8 cellular contexts compared by ENCODE assay signal in genomic region chr1:65002508-65003315, GRCh38. TPM values are rescaled to one million over a fixed set of nuclear protein-coding genes. Genes with fewer than 3 reads are reported as not detected.
DNase-seq lines count a peak whose midpoint lies in the region; ATAC-seq and TF ChIP-seq lines count a peak whose summit lies in the region.

No MANE protein-coding gene starts in this region.

- H3K9me2 ChIP-seq in GM23338 (ENCODE audit: insufficient read depth) = no peaks in the 10 kb centered on the region; the same call in 1 of the 2 replicates

- under 1% methylated on average over 21 of the region's 72 CpGs for WGBS in right lobe of liver (ENCODE audit: insufficient coverage, low coverage, low lambda C conversion rate, missing lambda C conversion rate)

- peak overlapping the region; percentile 90 for H3K4me2 ChIP-seq in GM23338

- ATAC-seq in GM23338 = peak; percentile 89
- ATAC-seq in right lobe of liver = peak; percentile 87 to 91 (median 88)

- H3K4me1 Mint-ChIP-seq in GM23338 = peaks cover 11% of the 10 kb centered on the region; the same call in 2 of the 3 replicates
- H3K4me1 Mint-ChIP-seq in activated CD4-positive, alpha-beta memory T cell treated with anti-CD3 and anti-CD28 coated beads for 36 hours (ENCODE audit: low read depth) = peaks cover 23% of the 10 kb centered on the region

- peaks cover 10% of the 10 kb centered on the region for H3F3A ChIP-seq in GM23338 (replicated peaks; ENCODE audit: low read depth)

- peak overlapping the region; percentile 97 for H2AFZ ChIP-seq in GM23338

- POLR2A ChIA-PET in activated CD4-positive, alpha-beta memory T cell treated with anti-CD3 and anti-CD28 coated beads for 36 hours (lab: Charles Lee) = interaction anchor here (0.7 to 2.5 kb wide), 10 partner anchors 21 to 139 kb away, joined by 3 to 14 read pairs (median 3); partner anchors contain the start of gene JAK1

- DNase-seq in DMS79 (lab: John Stamatoyannopoulos, UW) (peak; percentile 34), GM23338 (ENCODE audit: low spot score) (peak; percentile 83), LoVo (ENCODE audit: low spot score) (peak; percentile 47), dorsolateral prefrontal cortex (peak; percentile 49 to 89 (median 73)), right lobe of liver (peak; percentile 87 to 92 (median 87)), cerebellar nuclear complex (lab: John Stamatoyannopoulos, UW) (no peak)
- peak; percentile 82 for DNase-seq in activated CD4-positive, alpha-beta memory T cell treated with anti-CD3 and anti-CD28 coated beads for 36 hours
- DNase-seq in stimulated activated CD4-positive, alpha-beta T cell treated with anti-CD3 and anti-CD28 coated beads, Interleukin-2, amount 100 ng/mL, for 48 hours = peak; percentile 49 to 55

- H3K4me1 ChIP-seq in GM23338 (ENCODE audit: insufficient read depth) = no peaks in the 10 kb centered on the region; the same call in 1 of the 2 replicates
- H3K4me1 ChIP-seq in right lobe of liver = peaks cover 0 to 9% (median 3%) of the 10 kb centered on the region in 4 donors

- H3K36me3 ChIP-seq in GM23338 (ENCODE audit: insufficient read depth) (no peaks in the 10 kb centered on the region), right lobe of liver (no peaks in the 10 kb centered on the region)

- no peak overlapping the region for H3K27ac Mint-ChIP-seq in GM23338
- peak overlapping the region; percentile 84 for H3K27ac Mint-ChIP-seq in activated CD4-positive, alpha-beta memory T cell treated with anti-CD3 and anti-CD28 coated beads for 36 hours

- H3K9me3 ChIP-seq in right lobe of liver = no peaks in the 10 kb centered on the region

- no peaks in the 10 kb centered on the region for H3K79me2 ChIP-seq in GM23338 (replicated peaks; ENCODE audit: insufficient read depth)

- H3K4me3 ChIP-seq in GM23338 (peak overlapping the region; percentile 62), dorsolateral prefrontal cortex (peak overlapping the region; percentile 54 to 81 (median 67)), right lobe of liver (peak overlapping the region; percentile 49 to 71 (median 51))

- H3K27me3 ChIP-seq in GM23338 (ENCODE audit: insufficient read depth) (peaks cover 65% of the 10 kb centered on the region), dorsolateral prefrontal cortex (no peaks in the 10 kb centered on the region), right lobe of liver (no peaks in the 10 kb centered on the region)

- TF ChIP-seq CTCF in GM23338 (conservative IDR thresholded peaks at IDR 0.05; ENCODE audit: low read depth in 2 of 2) (no peak), dorsolateral prefrontal cortex (IDR thresholded peaks at IDR 0.05 in 54 of 56, conservative IDR thresholded peaks at IDR 0.05 in 2 of 56; ENCODE audit: low read depth in 1 of 56, partially characterized antibody in 56 of 56) (peak in 2 of 56 donors; percentile 14 to 17), right lobe of liver (IDR thresholded peaks at IDR 0.05) (no peak)

- CTCF ChIA-PET in activated CD4-positive, alpha-beta memory T cell treated with anti-CD3 and anti-CD28 coated beads for 36 hours (lab: Charles Lee) = interaction anchor here (1.0 to 2.0 kb wide), 4 partner anchors 9 to 73 kb away, joined by 3 to 5 read pairs (median 4); no protein-coding TSS in a partner anchor

- no peak overlapping the region for H3K27ac ChIP-seq in GM23338 (ENCODE audit: low read depth)
- peak overlapping the region in 58 of 59 donors; percentile 3 to 96 (median 86) for H3K27ac ChIP-seq in dorsolateral prefrontal cortex
- H3K27ac ChIP-seq in right lobe of liver = peak overlapping the region; percentile 94 to 95 (median 94)

- H3K4me3 Mint-ChIP-seq in GM23338 = peak overlapping the region; percentile 74
- peak overlapping the region; percentile 76 for H3K4me3 Mint-ChIP-seq in activated CD4-positive, alpha-beta memory T cell treated with anti-CD3 and anti-CD28 coated beads for 36 hours

- peak; percentile 87 for TF ChIP-seq POLR2A in right lobe of liver (IDR thresholded peaks at IDR 0.05)

- peaks cover 20% of the 10 kb centered on the region for H3K9me3 Mint-ChIP-seq in GM23338
- peaks cover 6% of the 10 kb centered on the region for H3K9me3 Mint-ChIP-seq in activated CD4-positive, alpha-beta memory T cell treated with anti-CD3 and anti-CD28 coated beads for 36 hours

- intact Hi-C loops in activated CD4-positive, alpha-beta memory T cell treated with anti-CD3 and anti-CD28 coated beads for 36 hours (cut with micrococcal nuclease) = loop anchor here (2.0 to 5.0 kb wide), 5 partner anchors 46 to 175 kb away; partner anchors contain the start of gene AK4
- intact Hi-C loops in dorsolateral prefrontal cortex (cut with DNase I) (loop anchor here (2.0 to 5.0 kb wide), 3 partner anchors 35 to 65 kb away; partner anchors contain the start of gene JAK1 (in 1 of the 2)), right lobe of liver (cut with DNase I) (no loop called here)

- H4K20me1 ChIP-seq in GM23338 (replicated peaks; ENCODE audit: insufficient read depth) = no peaks in the 10 kb centered on the region; the same call in 1 of the 2 replicates

- H3K27me3 Mint-ChIP-seq in GM23338 (ENCODE audit: insufficient read depth, low read depth, poor library complexity) = peaks cover 43% of the 10 kb centered on the region
- H3K27me3 Mint-ChIP-seq in activated CD4-positive, alpha-beta memory T cell treated with anti-CD3 and anti-CD28 coated beads for 36 hours = no peaks in the 10 kb centered on the region

- H3K36me3 Mint-ChIP-seq in GM23338 (ENCODE audit: low read depth) = peaks cover 19% of the 10 kb centered on the region
- H3K36me3 Mint-ChIP-seq in activated CD4-positive, alpha-beta memory T cell treated with anti-CD3 and anti-CD28 coated beads for 36 hours = no peaks in the 10 kb centered on the region

TF ChIP-seq in GM23338, 12 proteins besides CTCF, POLR2A, EP300 and RAD21 (continues in another document):
- TF ChIP-seq STAT1 (IDR thresholded peaks at IDR 0.05; ENCODE audit: unreplicated experiment) = no peak
- TF ChIP-seq ZNF331 (CRISPR knock-in tag; IDR thresholded peaks at IDR 0.05; ENCODE audit: low read depth) = no peak
- peak; percentile 57; the same call in 1 of the 2 replicates for TF ChIP-seq CREB1 (CRISPR knock-in tag; IDR thresholded peaks at IDR 0.05; ENCODE audit: low read depth)
- no peak for TF ChIP-seq REST (IDR thresholded peaks at IDR 0.05; ENCODE audit: unreplicated experiment)
- TF ChIP-seq EZH2phosphoT487 (IDR thresholded peaks at IDR 0.05; ENCODE audit: unreplicated experiment) = no peak
- no peak for TF ChIP-seq POLR2AphosphoS5 (IDR thresholded peaks at IDR 0.05; ENCODE audit: low read depth)
- no peak for TF ChIP-seq JUNB (IDR thresholded peaks at IDR 0.05; ENCODE audit: unreplicated experiment)
- TF ChIP-seq NANOG (IDR thresholded peaks at IDR 0.05; ENCODE audit: borderline replicate concordance) = no peak
- TF ChIP-seq ETS1 (IDR thresholded peaks at IDR 0.05) = no peak
- TF ChIP-seq EZH2 (IDR thresholded peaks at IDR 0.05; ENCODE audit: low read depth, unreplicated experiment) = peak; percentile 56

RNA-seq across cellular contexts. Expression of gene JAK1, which starts 36.4 kb away (rescaled TPM):
- total RNA-seq in GM23338 (2014; rRNA removed; shearing (Covaris generic)) = 15.8 and 19.5 TPM in 2 replicates
- 7.9 and 8.0 TPM in 2 replicates for polyA plus RNA-seq in GM23338 (2016; fragmentation: Nextera tagmentation; extraction: Ambion mirVana)
- total RNA-seq in activated CD4-positive, alpha-beta memory T cell treated with anti-CD3 and anti-CD28 coated beads for 36 hours = 100 to 1,000 TPM; 115 to 128 TPM
- total RNA-seq in dorsolateral prefrontal cortex (100 to 1,000 TPM in 5 of 120 experiments, 10 to 100 TPM in 115; 57.7 to 112 (median 83.0) TPM), right lobe of liver (10 to 100 TPM; 48.0 to 71.6 (median 66.5) TPM)

Comparison
In these comparisons a context has a peak if more than half of its experiments do, and no peak if none do; other contexts are left out.
1. DNase-seq: peak in DMS79 (single experiment), GM23338 (single experiment), LoVo (single experiment), activated CD4-positive, alpha-beta memory T cell treated with anti-CD3 and anti-CD28 coated beads for 36 hours (single experiment), dorsolateral prefrontal cortex (10 of 10), right lobe of liver (3 of 3) and stimulated activated CD4-positive, alpha-beta T cell treated with anti-CD3 and anti-CD28 coated beads, Interleukin-2, amount 100 ng/mL, for 48 hours (2 of 2); none in cerebellar nuclear complex (0 of 2).
2. intact Hi-C loops: an anchor here in activated CD4-positive, alpha-beta memory T cell treated with anti-CD3 and anti-CD28 coated beads for 36 hours (2.0 to 5.0 kb wide) and dorsolateral prefrontal cortex (2.0 to 5.0 kb wide); none called in right lobe of liver.
3. Peak in every context shown above with its lines, with median percentiles within 50 percentile points of each other: H3K4me3 ChIP-seq.